ENCODE assay signal across 10 cellular contexts in genomic region chr6:141133346-141133745, GRCh38.
"Had no signal": no experiment of that assay in that cellular context is flagged by ENCODE, and none has a peak within 500 bp of the region (broad histone marks: within the 10 kb centered on the region; RNA-seq: fewer than 3 reads in every experiment).

No MANE protein-coding gene starts in this region.

- H3K4me3 ChIP-seq: cardiac muscle cell, esophagus muscularis mucosa, lung had no signal

- DNase-seq: activated CD4-positive, alpha-beta memory T cell treated with anti-CD3 and anti-CD28 coated beads for 36 hours; activated CD4-positive, alpha-beta T cell treated with anti-CD3 and anti-CD28 coated beads for 4 hours; activated naive CD4-positive, alpha-beta T cell treated with anti-CD3 and anti-CD28 coated beads, Interleukin-2, amount 10 ng/mL, durations not matched to agents 7 days and 5 days; dermis blood vessel endothelial cell; effector memory CD4-positive, alpha-beta T cell; midbrain; stimulated activated CD4-positive, alpha-beta T cell treated with anti-CD3 and anti-CD28 coated beads, Interleukin-2, amount 100 ng/mL, for 48 hours had no signal
